1 cellular context compared by ENCODE assay signal in genomic region chr12:6534158-6534913, GRCh38.
TF ChIP-seq lines count a peak whose summit lies in the region.

Gene GAPDH, plus strand, starts transcription at chr12:6534517. Its CDS starts 316 bp downstream, at chr12:6534833.

TF ChIP-seq in GM12878, 131 proteins besides CTCF, POLR2A, EP300 and RAD21 (continued from another document and continues in another):
- TF ChIP-seq ZNF274 (IDR thresholded peaks at IDR 0.05; ENCODE audit: insufficient read depth, insufficient read length) (no peak), TCF7 (IDR thresholded peaks at IDR 0.05; ENCODE audit: borderline replicate concordance) (no peak), PAX5 (IDR thresholded peaks at IDR 0.05; ENCODE audit: borderline replicate concordance, low read depth, low read length) (peak; percentile 20; the same call in 1 of the 2 replicates), HCFC1 (IDR thresholded peaks at IDR 0.05; ENCODE audit: low read length) (0 out of 2 replicates have a peak, but pooled peaks have one; percentile 36), ATF3 (IDR thresholded peaks at IDR 0.05; ENCODE audit: borderline replicate concordance, extremely low read depth, low read depth, low read length) (no peak), RELA (IDR thresholded peaks at IDR 0.05; ENCODE audit: borderline replicate concordance, partially characterized antibody) (peak; percentile 59), GABPA (IDR thresholded peaks at IDR 0.05; ENCODE audit: low read depth) (no peak), HDAC6 (IDR thresholded peaks at IDR 0.05; ENCODE audit: unreplicated experiment) (peak; percentile 73), HSF1 (IDR thresholded peaks at IDR 0.05; ENCODE audit: low read depth, low read length) (no peak), FOS (IDR thresholded peaks at IDR 0.05; ENCODE audit: borderline replicate concordance, extremely low read depth, insufficient read length) (no peak), ZNF207 (IDR thresholded peaks at IDR 0.05; ENCODE audit: borderline replicate concordance) (no peak; the same call in none of the 2 replicates), BRCA1 (IDR thresholded peaks at IDR 0.05; ENCODE audit: low read depth, low read length) (peak; percentile 13; the same call in 1 of the 2 replicates), KDM1A (IDR thresholded peaks at IDR 0.05; ENCODE audit: borderline replicate concordance) (no peak), BCL11A (IDR thresholded peaks at IDR 0.05; ENCODE audit: low read depth, low read length) (no peak; the same call in 1 of the 2 replicates), EGR1 (IDR thresholded peaks at IDR 0.05; ENCODE audit: borderline replicate concordance in 1 of 2, low read depth in 2 of 2, low read length in 2 of 2) (peak in 1 of 2 experiments; percentile 71; a peak in 2 of 3 replicates), HDGF (IDR thresholded peaks at IDR 0.05) (peak; percentile 22; the same call in 1 of the 2 replicates), CEBPZ (IDR thresholded peaks at IDR 0.05; ENCODE audit: low read depth, low read length) (no peak), NRF1 (conservative IDR thresholded peaks at IDR 0.05; ENCODE audit: low read depth, low read length) (no peak), ZNF217 (IDR thresholded peaks at IDR 0.05) (peak; percentile 14; the same call in 1 of the 2 replicates), ZBTB4 (CRISPR knock-in tag; IDR thresholded peaks at IDR 0.05) (no peak), E4F1 (IDR thresholded peaks at IDR 0.05; ENCODE audit: borderline replicate concordance, partially characterized antibody) (no peak), EZH2 (IDR thresholded peaks at IDR 0.05; ENCODE audit: borderline replicate concordance, control insufficient read depth, low read depth, low read length) (no peak), RCOR1 (conservative IDR thresholded peaks at IDR 0.05; ENCODE audit: low read depth, low read length) (0 out of 2 replicates have a peak, but pooled peaks have one; percentile 8), MEF2B (IDR thresholded peaks at IDR 0.05; ENCODE audit: partially characterized antibody, poor library complexity, severe bottlenecking) (peak; percentile 45), IRF5 (IDR thresholded peaks at IDR 0.05; ENCODE audit: borderline replicate concordance) (no peak), SMAD5 (IDR thresholded peaks at IDR 0.05; ENCODE audit: low read depth) (peak; percentile 98), USF2 (IDR thresholded peaks at IDR 0.05; ENCODE audit: borderline replicate concordance, low read depth, low read length) (no peak), KAT2A (conservative IDR thresholded peaks at IDR 0.05; ENCODE audit: control insufficient read depth, low read depth, low read length) (no peak), IKZF1 (conservative IDR thresholded peaks at IDR 0.05) (no peak; the same call in 1 of the 2 replicates), NBN (IDR thresholded peaks at IDR 0.05) (peak; percentile 94), TAF1 (IDR thresholded peaks at IDR 0.05; ENCODE audit: borderline replicate concordance, low read depth, low read length) (peak; percentile 90), FOXM1 (IDR thresholded peaks at IDR 0.05; ENCODE audit: low read depth, low read length) (no peak), MTA3 (IDR thresholded peaks at IDR 0.05; ENCODE audit: borderline replicate concordance, low read length) (no peak), CBX5 (IDR thresholded peaks at IDR 0.05; ENCODE audit: low read depth) (no peak), BHLHE40 (IDR thresholded peaks at IDR 0.05; ENCODE audit: borderline replicate concordance in 1 of 2, low read depth in 2 of 2, low read length in 1 of 2) (peak; percentile 78 to 84), PAX8 (IDR thresholded peaks at IDR 0.05) (no peak), CREB1 (IDR thresholded peaks at IDR 0.05; ENCODE audit: low read depth) (no peak), FOXK2 (IDR thresholded peaks at IDR 0.05) (no peak), SUZ12 (IDR thresholded peaks at IDR 0.05; ENCODE audit: unreplicated experiment) (no peak), RUNX3 (IDR thresholded peaks at IDR 0.05; ENCODE audit: low read length) (no peak), ASH2L (IDR thresholded peaks at IDR 0.05; ENCODE audit: borderline replicate concordance, low read depth) (no peak), SMAD1 (IDR thresholded peaks at IDR 0.05; ENCODE audit: low read depth, partially characterized antibody) (peak; percentile 91), ZBTB11 (CRISPR knock-in tag; IDR thresholded peaks at IDR 0.05) (no peak), BCL3 (IDR thresholded peaks at IDR 0.05; ENCODE audit: borderline replicate concordance, insufficient read depth, low read depth, low read length, poor library complexity, severe bottlenecking) (peak; percentile 55), EED (IDR thresholded peaks at IDR 0.05; ENCODE audit: low read depth) (peak; percentile 36; the same call in 1 of the 2 replicates)
